In the genomic region with DNA sequence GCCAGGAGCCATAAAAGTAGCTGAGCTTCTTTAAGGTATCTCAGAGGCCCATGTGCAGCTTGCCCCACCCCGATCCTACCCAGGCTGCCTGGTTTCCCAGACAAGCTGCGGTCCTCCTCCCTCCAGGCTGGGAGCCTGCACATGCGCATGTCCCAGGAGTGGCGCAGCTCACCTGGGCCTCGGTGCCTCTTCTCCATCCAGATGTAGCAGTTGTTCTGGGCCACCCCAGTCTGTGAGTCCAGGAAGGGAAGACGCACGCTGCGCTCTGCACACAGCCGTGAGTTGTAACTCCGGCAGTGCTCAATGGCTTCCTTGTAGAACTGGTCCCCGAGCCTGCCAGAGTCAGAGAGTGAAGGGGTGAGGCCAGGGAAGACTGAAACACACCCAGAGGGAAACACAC, we compare ENCODE assay signal across 20 cellular contexts.
DNase-seq lines count a peak whose midpoint lies in the region; ATAC-seq, FAIRE-seq and TF ChIP-seq lines count a peak whose summit lies in the region.
"Had no signal": no experiment of that assay in that cellular context is flagged by ENCODE, and none has a peak within 500 bp of the region (broad histone marks: within the 10 kb centered on the region; RNA-seq: fewer than 3 reads in every experiment).

No MANE protein-coding gene starts in this region.

- CTCF ChIA-PET in activated CD4-positive, alpha-beta memory T cell treated with anti-CD3 and anti-CD28 coated beads for 36 hours (lab: Charles Lee), result no interaction called here

- H3K4me1 Mint-ChIP-seq in endodermal cell (peaks cover 2% of the 10 kb centered on the region), memory B cell (peaks cover 24% of the 10 kb centered on the region)
- no peaks in the 10 kb centered on the region for H3K4me1 Mint-ChIP-seq in activated CD4-positive, alpha-beta memory T cell treated with anti-CD3 and anti-CD28 coated beads for 36 hours (ENCODE audit: low read depth)

- peaks cover 2% of the 10 kb centered on the region for H3K36me3 Mint-ChIP-seq in endodermal cell (ENCODE audit: low read depth)
- peaks cover 35% of the 10 kb centered on the region for H3K36me3 Mint-ChIP-seq in memory B cell
- H3K36me3 Mint-ChIP-seq in activated CD4-positive, alpha-beta memory T cell treated with anti-CD3 and anti-CD28 coated beads for 36 hours, result peaks cover 9% of the 10 kb centered on the region

- no peak for TF ChIP-seq CTCF in endodermal cell (conservative IDR thresholded peaks at IDR 0.05)

- H3K27me3 Mint-ChIP-seq in endodermal cell (ENCODE audit: insufficient read depth) (peaks cover under 1% of the 10 kb centered on the region), memory B cell (no peaks in the 10 kb centered on the region)
- H3K27me3 Mint-ChIP-seq in activated CD4-positive, alpha-beta memory T cell treated with anti-CD3 and anti-CD28 coated beads for 36 hours, result no peaks in the 10 kb centered on the region

- no peaks in the 10 kb centered on the region for H3K36me3 ChIP-seq in endodermal cell (ENCODE audit: control insufficient read depth, insufficient read depth, low read length)
- no peaks in the 10 kb centered on the region for H3K36me3 ChIP-seq in small intestine (ENCODE audit: control insufficient read depth in 2 of 2, insufficient read depth in 2 of 2, low read length in 2 of 2)

- peaks cover 16% of the 10 kb centered on the region for H3K9me3 Mint-ChIP-seq in endodermal cell
- peaks cover 15% of the 10 kb centered on the region for H3K9me3 Mint-ChIP-seq in memory B cell
- peaks cover 18% of the 10 kb centered on the region for H3K9me3 Mint-ChIP-seq in activated CD4-positive, alpha-beta memory T cell treated with anti-CD3 and anti-CD28 coated beads for 36 hours

- H3K27ac Mint-ChIP-seq in endodermal cell, result no peak overlapping the region
- peak overlapping the region; percentile 39 for H3K27ac Mint-ChIP-seq in memory B cell
- no peak overlapping the region for H3K27ac Mint-ChIP-seq in activated CD4-positive, alpha-beta memory T cell treated with anti-CD3 and anti-CD28 coated beads for 36 hours
- H3K27ac Mint-ChIP-seq: CD8-positive, alpha-beta memory T cell had no signal

- H3K4me1 ChIP-seq in endodermal cell (ENCODE audit: control insufficient read depth, insufficient read depth, low read length) (no peaks in the 10 kb centered on the region), small intestine (ENCODE audit: control insufficient read depth in 2 of 2, insufficient read depth in 1 of 2, low read depth in 1 of 2, low read length in 1 of 2) (peaks cover 0 to 4% of the 10 kb centered on the region in 2 donors)

- FAIRE-seq in small intestine (lab: Jason Lieb, UNC), result no peak
- FAIRE-seq: GM12891, K562 had no signal

- peak; percentile 30 for DNase-seq in endodermal cell
- DNase-seq in memory B cell (ENCODE audit: low spot score in 2 of 2), result no peak
- DNase-seq in small intestine, result peak; percentile 68
- DNase-seq in activated CD4-positive, alpha-beta memory T cell treated with anti-CD3 and anti-CD28 coated beads for 36 hours, result no peak
- no peak for DNase-seq in NCI-H69 (lab: John Stamatoyannopoulos, UW)
- no peak for DNase-seq in NCI-H146 treated with DMSO at 0.1 percent for 48 hours (lab: John Stamatoyannopoulos, UW; ENCODE audit: unreplicated experiment)
- DNase-seq: ACHN; C1 segment of cervical spinal cord; CD8-positive, alpha-beta memory T cell; GM23248; HCEC 1CT; NCI-H1092 treated with DMSO at 0.1 percent for 48 hours; NCI-H146; NCI-H2081; NCI-H2171 treated with DMSO at 0.1 percent for 48 hours; NCI-H446 treated with DMSO at 0.1 percent for 48 hours; SHP77 treated with DMSO at 0.1 percent for 48 hours had no signal

- no peak overlapping the region for H3K4me3 ChIP-seq in endodermal cell (ENCODE audit: low read length)
- H3K4me3 ChIP-seq in small intestine (ENCODE audit: low read depth in 1 of 2, low read length in 2 of 2), result no peak overlapping the region
- H3K4me3 ChIP-seq: GM23248, K562 had no signal

- H3K9me3 ChIP-seq in endodermal cell (ENCODE audit: control insufficient read depth, low read length) (peaks cover 17% of the 10 kb centered on the region), small intestine (ENCODE audit: control insufficient read depth, low read depth) (no peaks in the 10 kb centered on the region)

- 95 to 100% methylated on average over 1 to 11 of the region's 11 CpGs for WGBS in endodermal cell (ENCODE audit: insufficient coverage in 1 of 2, insufficient read length in 1 of 2), 2 experiments
- 15 to 71% (median 35%) methylated on average over 11 of the region's 11 CpGs for WGBS in small intestine, 3 donors

- H3K4me3 Mint-ChIP-seq in endodermal cell (no peak overlapping the region), memory B cell (no peak overlapping the region)
- no peak overlapping the region for H3K4me3 Mint-ChIP-seq in activated CD4-positive, alpha-beta memory T cell treated with anti-CD3 and anti-CD28 coated beads for 36 hours
- H3K4me3 Mint-ChIP-seq: CD8-positive, alpha-beta memory T cell had no signal

- POLR2A ChIA-PET in activated CD4-positive, alpha-beta memory T cell treated with anti-CD3 and anti-CD28 coated beads for 36 hours (lab: Charles Lee), result no interaction called here

- peaks cover 5% of the 10 kb centered on the region for H3K27me3 ChIP-seq in endodermal cell (ENCODE audit: control insufficient read depth, insufficient read depth, low read length, poor library complexity, severe bottlenecking)
- H3K27me3 ChIP-seq in small intestine (ENCODE audit: control insufficient read depth in 2 of 2, insufficient read depth in 2 of 2, low read length in 2 of 2), result no peaks in the 10 kb centered on the region

- intact Hi-C loops in activated CD4-positive, alpha-beta memory T cell treated with anti-CD3 and anti-CD28 coated beads for 36 hours (cut with micrococcal nuclease), result no loop called here

- no peak for ATAC-seq in memory B cell (ENCODE audit: low read depth)
- no peak for ATAC-seq in HG02759 (IDR thresholded peaks at IDR 0.05; ENCODE audit: unreplicated experiment)
- ATAC-seq: K562 had no signal

- no peak overlapping the region for H3K27ac ChIP-seq in endodermal cell (ENCODE audit: low read depth, low read length)
- H3K27ac ChIP-seq in small intestine (ENCODE audit: low read depth in 1 of 2, low read length in 1 of 2), result no peak overlapping the region
- H3K27ac ChIP-seq: GM23248 had no signal

- no peak overlapping the region for H3K9ac ChIP-seq in endodermal cell (ENCODE audit: extremely low read depth, low read length, poor library complexity, severe bottlenecking)
- H3K9ac ChIP-seq: GM23248 had no signal

Comparison
In these comparisons a context has a peak if more than half of its experiments do, and no peak if none do; other contexts are left out.
1. DNase-seq: peak in endodermal cell (single experiment) and small intestine (single experiment); none in memory B cell (0 of 2), activated CD4-positive, alpha-beta memory T cell treated with anti-CD3 and anti-CD28 coated beads for 36 hours (single experiment), NCI-H69 (single experiment) and NCI-H146 treated with DMSO at 0.1 percent for 48 hours (single experiment).